33 cellular contexts compared by ENCODE assay signal in the genomic region with DNA sequence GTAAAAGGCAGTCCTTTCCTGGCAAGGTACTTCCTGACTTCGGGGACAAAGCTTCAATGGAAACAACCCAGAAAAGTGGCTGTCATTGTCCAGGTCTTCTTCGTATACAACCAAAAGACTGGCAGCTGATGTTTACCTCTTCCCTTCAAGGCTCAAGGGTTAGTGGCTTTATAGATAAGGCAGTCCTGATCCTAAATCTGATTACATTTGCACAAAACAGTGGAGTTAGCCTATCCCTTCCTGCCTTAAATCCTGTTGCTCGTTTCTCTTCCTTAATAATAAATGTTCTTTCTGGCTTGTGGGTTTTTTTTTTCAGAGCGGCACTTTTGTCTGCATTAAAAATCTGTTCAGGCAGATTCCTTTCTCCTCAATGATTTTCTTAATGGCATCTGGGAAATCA.
"Had no signal": no experiment of that assay in that cellular context is flagged by ENCODE, and none has a peak within 500 bp of the region (broad histone marks: within the 10 kb centered on the region; RNA-seq: fewer than 3 reads in every experiment).

No MANE protein-coding gene starts in this region.

- H3K9me3 ChIP-seq: adrenal gland, ascending aorta, colonic mucosa had no signal

- DNase-seq: activated CD4-positive, alpha-beta memory T cell treated with anti-CD3 and anti-CD28 coated beads for 36 hours; activated CD4-positive, alpha-beta T cell treated with anti-CD3 and anti-CD28 coated beads for 36 hours; activated CD4-positive, alpha-beta T cell treated with anti-CD3 and anti-CD28 coated beads, Interleukin-2, amount 10 ng/mL, durations not matched to agents 24 days and 14 days; activated CD4-positive, CD25-positive, alpha-beta regulatory T cell; activated CD4-positive, CD25-positive, alpha-beta regulatory T cell treated with anti-CD3 and anti-CD28 coated beads, Interleukin-2, amount 50 U/mL, for 72 hours; activated CD8-positive, alpha-beta memory T cell treated with anti-CD3 and anti-CD28 coated beads, Interleukin-2, amount 10 ng/mL, durations not matched to agents 7 days and 5 days; activated CD8-positive, alpha-beta memory T cell treated with anti-CD3 and anti-CD28 coated beads, Interleukin-2, amount 50 U/mL, for 4 hours; activated CD8-positive, alpha-beta T cell treated with anti-CD3 and anti-CD28 coated beads, Interleukin-2, amount 10 ng/mL, durations not matched to agents 7 days and 5 days; activated effector memory CD4-positive, alpha-beta T cell treated with anti-CD3 and anti-CD28 coated beads, Interleukin-2, amount 50 U/mL, for 16 hours; activated naive CD4-positive, alpha-beta T cell treated with anti-CD3 and anti-CD28 coated beads for 36 hours; activated naive CD8-positive, alpha-beta T cell treated with anti-CD3 and anti-CD28 coated beads for 36 hours; activated naive CD8-positive, alpha-beta T cell treated with anti-CD3 and anti-CD28 coated beads, Interleukin-2, amount 50 U/mL, for 24 hours; activated T-cell treated with anti-CD3 and anti-CD28 coated beads, Interleukin-2, amount 50 U/mL, for 1 hour; activated T-cell treated with anti-CD3 and anti-CD28 coated beads, Interleukin-2, amount 50 U/mL, for 48 hours; adrenal gland; amygdala; central memory CD4-positive, alpha-beta T cell; cerebellar nuclear complex; colonic mucosa; effector CD8-positive, alpha-beta T cell; erythroblast; foreskin melanocyte; T-helper 2 cell had no signal

- H3K27ac Mint-ChIP-seq: activated CD4-positive, alpha-beta memory T cell treated with anti-CD3 and anti-CD28 coated beads for 36 hours; activated CD4-positive, alpha-beta T cell treated with anti-CD3 and anti-CD28 coated beads for 36 hours; activated CD4-positive, alpha-beta T cell treated with anti-CD3 and anti-CD28 coated beads, Interleukin-2, amount 10 ng/mL, durations not matched to agents 24 days and 14 days; activated CD8-positive, alpha-beta memory T cell treated with anti-CD3 and anti-CD28 coated beads, Interleukin-2, amount 10 ng/mL, durations not matched to agents 7 days and 5 days; activated CD8-positive, alpha-beta T cell treated with anti-CD3 and anti-CD28 coated beads, Interleukin-2, amount 10 ng/mL, durations not matched to agents 7 days and 5 days; activated naive CD4-positive, alpha-beta T cell treated with anti-CD3 and anti-CD28 coated beads for 36 hours; activated naive CD4-positive, alpha-beta T cell treated with anti-CD3 and anti-CD28 coated beads, Interleukin-2, amount 50 U/mL, for 24 hours; activated naive CD8-positive, alpha-beta T cell treated with anti-CD3 and anti-CD28 coated beads for 36 hours; activated naive CD8-positive, alpha-beta T cell treated with anti-CD3 and anti-CD28 coated beads, Interleukin-2, amount 50 U/mL, for 24 hours; activated T-helper 1 cell treated with anti-CD3 and anti-CD28 coated beads, Interleukin-12 subunit alpha, Interleukin-12 subunit beta, Interleukin-2, Interleukin-4 antibody, amounts not matched to agents 30 ng/mL and 10 ng/mL and 1 ng/mL, durations not matched to agents 14 hours and 24 hours and 36 hours; activated T-helper 2 cell treated with anti-CD3 and anti-CD28 coated beads, Interferon-gamma antibody, Interleukin-2, Interleukin-4, amounts not matched to agents 10 μg/mL and 5 μg/mL and 100 μg/mL, durations not matched to agents 14 hours and 24 hours and 36 hours; brain had no signal

- H3K4me3 Mint-ChIP-seq: activated CD4-positive, alpha-beta memory T cell treated with anti-CD3 and anti-CD28 coated beads for 36 hours; activated CD4-positive, alpha-beta T cell treated with anti-CD3 and anti-CD28 coated beads for 36 hours; activated CD4-positive, alpha-beta T cell treated with anti-CD3 and anti-CD28 coated beads, Interleukin-2, amount 10 ng/mL, durations not matched to agents 24 days and 14 days; activated CD8-positive, alpha-beta memory T cell treated with anti-CD3 and anti-CD28 coated beads, Interleukin-2, amount 10 ng/mL, durations not matched to agents 7 days and 5 days; activated CD8-positive, alpha-beta T cell treated with anti-CD3 and anti-CD28 coated beads, Interleukin-2, amount 10 ng/mL, durations not matched to agents 7 days and 5 days; activated naive CD4-positive, alpha-beta T cell treated with anti-CD3 and anti-CD28 coated beads for 36 hours; activated naive CD4-positive, alpha-beta T cell treated with anti-CD3 and anti-CD28 coated beads, Interleukin-2, amount 50 U/mL, for 24 hours; activated naive CD8-positive, alpha-beta T cell treated with anti-CD3 and anti-CD28 coated beads for 36 hours; activated naive CD8-positive, alpha-beta T cell treated with anti-CD3 and anti-CD28 coated beads, Interleukin-2, amount 50 U/mL, for 24 hours; activated T-helper 1 cell treated with anti-CD3 and anti-CD28 coated beads, Interleukin-12 subunit alpha, Interleukin-12 subunit beta, Interleukin-2, Interleukin-4 antibody, amounts not matched to agents 30 ng/mL and 10 ng/mL and 1 ng/mL, durations not matched to agents 14 hours and 24 hours and 36 hours; brain had no signal

- H3K4me3 ChIP-seq: adrenal gland, ascending aorta, breast epithelium, cardiac muscle cell, colonic mucosa, esophagus muscularis mucosa, gastroesophageal sphincter had no signal

- H3K27ac ChIP-seq: adrenal gland, ascending aorta, breast epithelium, cardiac muscle cell, colonic mucosa, esophagus muscularis mucosa, gastroesophageal sphincter had no signal

- H3K27me3 Mint-ChIP-seq: activated CD4-positive, alpha-beta memory T cell treated with anti-CD3 and anti-CD28 coated beads for 36 hours; activated CD4-positive, alpha-beta T cell treated with anti-CD3 and anti-CD28 coated beads for 36 hours; activated CD4-positive, alpha-beta T cell treated with anti-CD3 and anti-CD28 coated beads, Interleukin-2, amount 10 ng/mL, durations not matched to agents 24 days and 14 days; activated CD8-positive, alpha-beta memory T cell treated with anti-CD3 and anti-CD28 coated beads, Interleukin-2, amount 10 ng/mL, durations not matched to agents 7 days and 5 days; activated naive CD8-positive, alpha-beta T cell treated with anti-CD3 and anti-CD28 coated beads, Interleukin-2, amount 50 U/mL, for 24 hours; brain had no signal

- H3K4me1 ChIP-seq: ascending aorta, breast epithelium, colonic mucosa, esophagus muscularis mucosa, gastroesophageal sphincter had no signal

- H3K4me1 Mint-ChIP-seq: activated CD4-positive, alpha-beta T cell treated with anti-CD3 and anti-CD28 coated beads for 36 hours; activated CD4-positive, alpha-beta T cell treated with anti-CD3 and anti-CD28 coated beads, Interleukin-2, amount 10 ng/mL, durations not matched to agents 24 days and 14 days; activated CD8-positive, alpha-beta memory T cell treated with anti-CD3 and anti-CD28 coated beads, Interleukin-2, amount 10 ng/mL, durations not matched to agents 7 days and 5 days; activated naive CD4-positive, alpha-beta T cell treated with anti-CD3 and anti-CD28 coated beads, Interleukin-2, amount 50 U/mL, for 24 hours; activated naive CD8-positive, alpha-beta T cell treated with anti-CD3 and anti-CD28 coated beads for 36 hours; activated naive CD8-positive, alpha-beta T cell treated with anti-CD3 and anti-CD28 coated beads, Interleukin-2, amount 50 U/mL, for 24 hours; brain had no signal

- FAIRE-seq: endometrium had no signal

- H3K36me3 ChIP-seq: adrenal gland, ascending aorta, breast epithelium, cardiac muscle cell, colonic mucosa, esophagus muscularis mucosa, gastroesophageal sphincter had no signal

- ATAC-seq: activated CD4-positive, alpha-beta T cell treated with anti-CD3 and anti-CD28 coated beads for 36 hours; activated CD8-positive, alpha-beta memory T cell treated with anti-CD3 and anti-CD28 coated beads, Interleukin-2, amount 10 ng/mL, durations not matched to agents 7 days and 5 days; activated CD8-positive, alpha-beta T cell treated with anti-CD3 and anti-CD28 coated beads, Interleukin-2, amount 10 ng/mL, durations not matched to agents 7 days and 5 days; activated naive CD8-positive, alpha-beta T cell treated with anti-CD3 and anti-CD28 coated beads, Interleukin-2, amount 50 U/mL, for 24 hours; gastroesophageal sphincter had no signal

- H3K27me3 ChIP-seq: adrenal gland, ascending aorta, breast epithelium, cardiac muscle cell, colonic mucosa, esophagus muscularis mucosa, gastroesophageal sphincter had no signal

- H3K36me3 Mint-ChIP-seq: activated CD8-positive, alpha-beta memory T cell treated with anti-CD3 and anti-CD28 coated beads, Interleukin-2, amount 10 ng/mL, durations not matched to agents 7 days and 5 days; activated naive CD4-positive, alpha-beta T cell treated with anti-CD3 and anti-CD28 coated beads, Interleukin-2, amount 50 U/mL, for 24 hours; activated naive CD8-positive, alpha-beta T cell treated with anti-CD3 and anti-CD28 coated beads for 36 hours; brain had no signal
